Comparison of ENCODE assay signal across 8 cellular contexts in genomic region chr5:154937718-154938466, GRCh38. TPM values are rescaled to one million over a fixed set of nuclear protein-coding genes. Genes with fewer than 3 reads are reported as not detected.
DNase-seq lines count a peak whose midpoint lies in the region; ATAC-seq and TF ChIP-seq lines count a peak whose summit lies in the region.

TSS of gene GEMIN5 (minus strand) at chr5:154938211. CDS start at chr5:154938133, 78 bp downstream.

- peak; percentile 84 for DNase-seq in EH (ENCODE audit: low read depth)
- peak; percentile 96 for DNase-seq in Karpas-422
- DNase-seq in activated effector memory CD4-positive, alpha-beta T cell treated with anti-CD3 and anti-CD28 coated beads, Interleukin-2, amount 50 U/mL, for 16 hours = peak; percentile 94
- DNase-seq in fibroblast of villous mesenchyme (ENCODE audit: low read depth) = peak; percentile 85
- DNase-seq in stomach = peak; percentile 87

- H2AFZ ChIP-seq in Karpas-422 (ENCODE audit: low read length) = peak within 1 kb of the TSS; percentile 51; the same call in 1 of the 2 replicates
- H2AFZ ChIP-seq in neural cell (ENCODE audit: low read depth, low read length) = peak within 1 kb of the TSS; percentile 78

- H3K9me3 ChIP-seq in Karpas-422 (ENCODE audit: low read length) = no peaks in the 10 kb centered on the region
- H3K9me3 ChIP-seq in neural cell (ENCODE audit: low read length) = no peaks in the 10 kb centered on the region
- H3K9me3 ChIP-seq in stomach = no peaks in the 10 kb centered on the region

- TF ChIP-seq EP300 in neural cell (conservative IDR thresholded peaks at IDR 0.05; ENCODE audit: poor library complexity, severe bottlenecking) (no peak), stomach (IDR thresholded peaks at IDR 0.05) (no peak)

- ATAC-seq in GM21825 (IDR thresholded peaks at IDR 0.05; ENCODE audit: unreplicated experiment) = peak; percentile 84

- WGBS in stomach, 5 donors = 0 to 1% (median 0%) methylated on average over 26 to 61 of the region's 61 CpGs

- TF ChIP-seq RAD21 in neural cell (conservative IDR thresholded peaks at IDR 0.05) = no peak

- intact Hi-C loops in stomach (cut with DNase I; ENCODE audit: low total_unique reads) = loop anchor here (10.0 kb wide), 1 partner anchor 73 kb away; no protein-coding TSS in a partner anchor

- H3K4me2 ChIP-seq in Karpas-422 (ENCODE audit: low read depth, low read length, poor library complexity, severe bottlenecking) (peak within 1 kb of the TSS; percentile 80), neural cell (ENCODE audit: low read length) (peak within 1 kb of the TSS; percentile 79)

- H3K79me2 ChIP-seq in Karpas-422 (ENCODE audit: low read length) (peaks cover 66% of the 10 kb centered on the region), neural cell (replicated peaks; ENCODE audit: insufficient read depth, low read length) (peaks cover 22% of the 10 kb centered on the region)

- H3F3A ChIP-seq in neural cell (ENCODE audit: insufficient read depth, low read length, poor library complexity, severe bottlenecking) = no peaks in the 10 kb centered on the region

- peak within 1 kb of the TSS; percentile 80 for H3K4me3 ChIP-seq in Karpas-422 (ENCODE audit: low read length)
- H3K4me3 ChIP-seq in fibroblast of villous mesenchyme (ENCODE audit: low read depth, low read length) = peak within 1 kb of the TSS; percentile 95
- peak within 1 kb of the TSS; percentile 87 for H3K4me3 ChIP-seq in neural cell (ENCODE audit: low read length)
- peak within 1 kb of the TSS; percentile 81 to 97 (median 84) for H3K4me3 ChIP-seq in stomach

- H4K20me1 ChIP-seq in Karpas-422 (ENCODE audit: insufficient read depth, low read depth, low read length) (no peaks in the 10 kb centered on the region), neural cell (ENCODE audit: insufficient read depth) (no peaks in the 10 kb centered on the region)

- TF ChIP-seq POLR2A in Raji (IDR thresholded peaks at IDR 0.05; ENCODE audit: insufficient read depth, low read depth, low read length) (peak; percentile 95), stomach (IDR thresholded peaks at IDR 0.05) (no peak)

- H3K9ac ChIP-seq in Karpas-422 (ENCODE audit: low read length) (peak within 1 kb of the TSS; percentile 82), neural cell (ENCODE audit: low read length) (peak within 1 kb of the TSS; percentile 73)

- H3K36me3 ChIP-seq in Karpas-422 (ENCODE audit: insufficient read depth, low read length) (peaks cover 17% of the 10 kb centered on the region), neural cell (ENCODE audit: insufficient read depth, low read length) (no peaks in the 10 kb centered on the region), stomach (peaks cover 0 to 28% (median 19%) of the 10 kb centered on the region in 4 donors)

- H3K4me1 ChIP-seq in Karpas-422 (ENCODE audit: low read length) (peaks cover 41% of the 10 kb centered on the region), stomach (peaks cover 26 to 55% (median 43%) of the 10 kb centered on the region in 4 donors)

- peak within 1 kb of the TSS; percentile 8; the same call in 1 of the 2 replicates for H3K27ac ChIP-seq in Karpas-422 (ENCODE audit: low read length)
- H3K27ac ChIP-seq in neural cell (ENCODE audit: low read length) = peak within 1 kb of the TSS; percentile 29
- peak within 1 kb of the TSS; percentile 43 to 83 (median 76) for H3K27ac ChIP-seq in stomach

- TF ChIP-seq CTCF in fibroblast of villous mesenchyme (IDR thresholded peaks at IDR 0.05; ENCODE audit: insufficient read depth, low read depth, low read length) (no peak), neural cell (IDR thresholded peaks at IDR 0.05; ENCODE audit: poor library complexity, severe bottlenecking) (peak; percentile 19), stomach (IDR thresholded peaks at IDR 0.05) (no peak)

- no peaks in the 10 kb centered on the region for H3K27me3 ChIP-seq in Karpas-422 (ENCODE audit: low read length)
- no peaks in the 10 kb centered on the region for H3K27me3 ChIP-seq in neural cell (ENCODE audit: insufficient read depth, low read depth, low read length)
- H3K27me3 ChIP-seq in stomach = no peaks in the 10 kb centered on the region

- H3K9me2 ChIP-seq in Karpas-422 (replicated peaks; ENCODE audit: insufficient read depth, low read length) = no peaks in the 10 kb centered on the region
- H3K9me2 ChIP-seq in neural cell (ENCODE audit: insufficient read depth, low read length) = no peaks in the 10 kb centered on the region

TF ChIP-seq in neural cell, 6 proteins besides CTCF, POLR2A, EP300 and RAD21:
- TF ChIP-seq EZH2 (IDR thresholded peaks at IDR 0.05; ENCODE audit: borderline replicate concordance, insufficient read depth, low read length, poor library complexity, severe bottlenecking) (no peak), SMC3 (conservative IDR thresholded peaks at IDR 0.05; ENCODE audit: poor library complexity) (no peak), POLR2AphosphoS5 (IDR thresholded peaks at IDR 0.05) (peak; percentile 81), REST (IDR thresholded peaks at IDR 0.05; ENCODE audit: borderline replicate concordance) (no peak), MXI1 (conservative IDR thresholded peaks at IDR 0.05; ENCODE audit: poor library complexity, severe bottlenecking) (peak; percentile 93), TAF1 (IDR thresholded peaks at IDR 0.05; ENCODE audit: low read depth) (peak; percentile 67)

RNA-seq across cellular contexts. Expression of gene GEMIN5, which starts in this region (rescaled TPM):
- total RNA-seq in Karpas-422 (2014; rRNA removed; shearing (Covaris generic); ENCODE audit: low replicate concordance) = 19.3 and 20.8 TPM in 2 replicates
- 13.5 and 23.3 TPM in 2 replicates for total RNA-seq in fibroblast of villous mesenchyme
- 13.0 and 16.6 TPM in 2 replicates for polyA plus RNA-seq in neural cell
- 33.6 and 36.0 TPM in 2 replicates for polyA minus RNA-seq in neural cell
- total RNA-seq in stomach = 10 to 100 TPM in 1 of 5 donors, 1 to 10 TPM in 4; 2.9 to 13.8 (median 4.9) TPM
- 1 to 10 TPM; 2.1 to 5.0 (median 3.0) TPM for polyA plus RNA-seq in stomach

Comparison
In these comparisons a context has a peak if more than half of its experiments do, and no peak if none do; other contexts are left out.
1. Peak in every context shown above with its lines: DNase-seq, ATAC-seq, H3K4me3 ChIP-seq and H3K27ac ChIP-seq.
2. H3K27ac ChIP-seq: peak in every context shown above with its lines; median percentile 76 in stomach; 29 in neural cell; 8 in Karpas-422.